ENCODE assay signal across 1 cellular context in the genomic region with DNA sequence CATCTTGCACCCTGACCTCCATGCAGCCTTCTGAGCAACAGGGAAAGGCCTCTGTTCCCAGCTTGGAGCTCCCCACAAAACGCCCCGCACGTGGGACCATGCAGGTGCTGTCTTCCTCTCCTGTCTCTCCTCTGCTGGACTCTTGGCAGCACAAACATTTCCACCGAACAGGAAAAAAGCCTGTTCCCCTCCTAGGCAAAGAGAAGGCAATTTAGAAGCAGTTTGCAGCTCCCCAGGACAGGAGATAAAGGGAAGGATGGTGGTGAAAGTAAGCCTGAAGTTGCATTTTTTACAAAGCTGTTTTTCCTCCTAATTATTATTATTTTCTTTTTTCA.
TF ChIP-seq lines count a peak whose summit lies in the region.

No MANE protein-coding gene starts in this region.

TF ChIP-seq in GM23338, 12 proteins besides CTCF, POLR2A, EP300 and RAD21 (continued from another document):
- TF ChIP-seq, protein P1, sequence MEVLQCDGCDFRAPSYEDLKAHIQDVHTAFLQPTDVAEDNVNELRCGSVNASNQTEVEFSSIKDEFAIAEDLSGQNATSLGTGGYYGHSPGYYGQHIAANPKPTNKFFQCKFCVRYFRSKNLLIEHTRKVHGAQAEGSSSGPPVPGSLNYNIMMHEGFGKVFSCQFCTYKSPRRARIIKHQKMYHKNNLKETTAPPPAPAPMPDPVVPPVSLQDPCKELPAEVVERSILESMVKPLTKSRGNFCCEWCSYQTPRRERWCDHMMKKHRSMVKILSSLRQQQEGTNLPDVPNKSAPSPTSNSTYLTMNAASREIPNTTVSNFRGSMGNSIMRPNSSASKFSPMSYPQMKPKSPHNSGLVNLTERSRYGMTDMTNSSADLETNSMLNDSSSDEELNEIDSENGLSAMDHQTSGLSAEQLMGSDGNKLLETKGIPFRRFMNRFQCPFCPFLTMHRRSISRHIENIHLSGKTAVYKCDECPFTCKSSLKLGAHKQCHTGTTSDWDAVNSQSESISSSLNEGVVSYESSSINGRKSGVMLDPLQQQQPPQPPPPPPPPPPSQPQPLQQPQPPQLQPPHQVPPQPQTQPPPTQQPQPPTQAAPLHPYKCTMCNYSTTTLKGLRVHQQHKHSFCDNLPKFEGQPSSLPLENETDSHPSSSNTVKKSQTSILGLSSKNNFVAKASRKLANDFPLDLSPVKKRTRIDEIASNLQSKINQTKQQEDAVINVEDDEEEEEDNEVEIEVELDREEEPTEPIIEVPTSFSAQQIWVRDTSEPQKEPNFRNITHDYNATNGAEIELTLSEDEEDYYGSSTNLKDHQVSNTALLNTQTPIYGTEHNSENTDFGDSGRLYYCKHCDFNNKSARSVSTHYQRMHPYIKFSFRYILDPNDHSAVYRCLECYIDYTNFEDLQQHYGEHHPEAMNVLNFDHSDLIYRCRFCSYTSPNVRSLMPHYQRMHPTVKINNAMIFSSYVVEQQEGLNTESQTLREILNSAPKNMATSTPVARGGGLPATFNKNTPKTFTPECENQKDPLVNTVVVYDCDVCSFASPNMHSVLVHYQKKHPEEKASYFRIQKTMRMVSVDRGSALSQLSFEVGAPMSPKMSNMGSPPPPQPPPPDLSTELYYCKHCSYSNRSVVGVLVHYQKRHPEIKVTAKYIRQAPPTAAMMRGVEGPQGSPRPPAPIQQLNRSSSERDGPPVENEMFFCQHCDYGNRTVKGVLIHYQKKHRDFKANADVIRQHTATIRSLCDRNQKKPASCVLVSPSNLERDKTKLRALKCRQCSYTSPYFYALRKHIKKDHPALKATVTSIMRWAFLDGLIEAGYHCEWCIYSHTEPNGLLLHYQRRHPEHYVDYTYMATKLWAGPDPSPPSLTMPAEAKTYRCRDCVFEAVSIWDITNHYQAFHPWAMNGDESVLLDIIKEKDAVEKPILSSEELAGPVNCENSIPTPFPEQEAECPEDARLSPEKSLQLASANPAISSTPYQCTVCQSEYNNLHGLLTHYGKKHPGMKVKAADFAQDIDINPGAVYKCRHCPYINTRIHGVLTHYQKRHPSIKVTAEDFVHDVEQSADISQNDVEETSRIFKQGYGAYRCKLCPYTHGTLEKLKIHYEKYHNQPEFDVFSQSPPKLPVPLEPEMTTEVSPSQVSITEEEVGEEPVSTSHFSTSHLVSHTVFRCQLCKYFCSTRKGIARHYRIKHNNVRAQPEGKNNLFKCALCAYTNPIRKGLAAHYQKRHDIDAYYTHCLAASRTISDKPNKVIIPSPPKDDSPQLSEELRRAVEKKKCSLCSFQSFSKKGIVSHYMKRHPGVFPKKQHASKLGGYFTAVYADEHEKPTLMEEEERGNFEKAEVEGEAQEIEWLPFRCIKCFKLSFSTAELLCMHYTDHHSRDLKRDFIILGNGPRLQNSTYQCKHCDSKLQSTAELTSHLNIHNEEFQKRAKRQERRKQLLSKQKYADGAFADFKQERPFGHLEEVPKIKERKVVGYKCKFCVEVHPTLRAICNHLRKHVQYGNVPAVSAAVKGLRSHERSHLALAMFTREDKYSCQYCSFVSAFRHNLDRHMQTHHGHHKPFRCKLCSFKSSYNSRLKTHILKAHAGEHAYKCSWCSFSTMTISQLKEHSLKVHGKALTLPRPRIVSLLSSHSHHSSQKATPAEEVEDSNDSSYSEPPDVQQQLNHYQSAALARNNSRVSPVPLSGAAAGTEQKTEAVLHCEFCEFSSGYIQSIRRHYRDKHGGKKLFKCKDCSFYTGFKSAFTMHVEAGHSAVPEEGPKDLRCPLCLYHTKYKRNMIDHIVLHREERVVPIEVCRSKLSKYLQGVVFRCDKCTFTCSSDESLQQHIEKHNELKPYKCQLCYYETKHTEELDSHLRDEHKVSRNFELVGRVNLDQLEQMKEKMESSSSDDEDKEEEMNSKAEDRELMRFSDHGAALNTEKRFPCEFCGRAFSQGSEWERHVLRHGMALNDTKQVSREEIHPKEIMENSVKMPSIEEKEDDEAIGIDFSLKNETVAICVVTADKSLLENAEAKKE (CRISPR knock-in tag; IDR thresholded peaks at IDR 0.05), result no peak
- TF ChIP-seq JUNB (IDR thresholded peaks at IDR 0.05; ENCODE audit: unreplicated experiment) (no peak), STAT1 (IDR thresholded peaks at IDR 0.05; ENCODE audit: unreplicated experiment) (no peak), ZNF114 (CRISPR knock-in tag; IDR thresholded peaks at IDR 0.05) (no peak), ZNF331 (CRISPR knock-in tag; IDR thresholded peaks at IDR 0.05; ENCODE audit: low read depth) (no peak), POLR2AphosphoS5 (IDR thresholded peaks at IDR 0.05; ENCODE audit: low read depth) (no peak)
- TF ChIP-seq, protein P2, sequence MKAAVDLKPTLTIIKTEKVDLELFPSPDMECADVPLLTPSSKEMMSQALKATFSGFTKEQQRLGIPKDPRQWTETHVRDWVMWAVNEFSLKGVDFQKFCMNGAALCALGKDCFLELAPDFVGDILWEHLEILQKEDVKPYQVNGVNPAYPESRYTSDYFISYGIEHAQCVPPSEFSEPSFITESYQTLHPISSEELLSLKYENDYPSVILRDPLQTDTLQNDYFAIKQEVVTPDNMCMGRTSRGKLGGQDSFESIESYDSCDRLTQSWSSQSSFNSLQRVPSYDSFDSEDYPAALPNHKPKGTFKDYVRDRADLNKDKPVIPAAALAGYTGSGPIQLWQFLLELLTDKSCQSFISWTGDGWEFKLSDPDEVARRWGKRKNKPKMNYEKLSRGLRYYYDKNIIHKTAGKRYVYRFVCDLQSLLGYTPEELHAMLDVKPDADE (IDR thresholded peaks at IDR 0.05), result no peak
